In the genomic region with DNA sequence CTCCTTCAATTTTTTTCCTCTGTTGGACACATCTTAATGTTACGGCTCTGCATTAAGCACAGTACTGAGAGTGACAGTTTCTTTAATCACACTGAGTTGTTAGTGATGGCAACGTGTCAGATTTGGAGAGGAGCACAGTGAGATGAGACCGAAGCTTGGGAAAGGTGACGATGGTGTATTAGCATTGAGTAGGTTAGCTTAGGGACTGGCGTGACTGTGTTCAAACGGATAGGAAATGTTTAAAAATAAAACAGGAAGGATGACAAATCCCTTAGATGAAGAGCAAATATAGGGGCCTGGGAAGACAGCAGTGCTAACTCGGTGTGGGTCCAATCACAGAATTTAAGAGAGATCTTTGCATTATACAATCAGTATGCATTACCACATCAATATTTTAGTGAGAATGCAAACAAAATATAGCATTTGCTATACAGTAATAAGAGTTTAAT, we compare ENCODE assay signal across 28 cellular contexts.
"Had no signal": no experiment of that assay in that cellular context is flagged by ENCODE, and none has a peak within 500 bp of the region (broad histone marks: within the 10 kb centered on the region; RNA-seq: fewer than 3 reads in every experiment).

No MANE protein-coding gene starts in this region.

- H3K27me3 Mint-ChIP-seq: activated naive CD8-positive, alpha-beta T cell treated with anti-CD3 and anti-CD28 coated beads for 36 hours; effector memory CD8-positive, alpha-beta T cell had no signal

- H3K27ac Mint-ChIP-seq: activated naive CD8-positive, alpha-beta T cell treated with anti-CD3 and anti-CD28 coated beads for 36 hours; activated T-cell treated with anti-CD3 and anti-CD28 coated beads, Interleukin-2, amount 50 U/mL, for 72 hours; effector memory CD8-positive, alpha-beta T cell; nephron progenitor cell; T-helper 2 cell treated with Interferon-gamma antibody and Interleukin-4, amounts not matched to agents 5 μg/mL and 100 μg/mL, for 36 hours had no signal

- H3K4me3 Mint-ChIP-seq: activated naive CD8-positive, alpha-beta T cell treated with anti-CD3 and anti-CD28 coated beads for 36 hours; activated T-cell treated with anti-CD3 and anti-CD28 coated beads, Interleukin-2, amount 50 U/mL, for 72 hours; brain; effector memory CD8-positive, alpha-beta T cell; nephron progenitor cell; T-helper 2 cell treated with Interferon-gamma antibody and Interleukin-4, amounts not matched to agents 5 μg/mL and 100 μg/mL, for 36 hours had no signal

- H3K27ac ChIP-seq: adrenal gland, gastroesophageal sphincter, parathyroid adenoma, psoas muscle, right lobe of liver, testis, transverse colon had no signal

- H3K9me3 ChIP-seq: adrenal gland, gastroesophageal sphincter, psoas muscle, right lobe of liver, testis, transverse colon had no signal

- H3K4me1 ChIP-seq: adrenal gland, gastroesophageal sphincter, parathyroid adenoma, psoas muscle, right lobe of liver, testis, transverse colon had no signal

- H3K36me3 Mint-ChIP-seq: activated naive CD8-positive, alpha-beta T cell treated with anti-CD3 and anti-CD28 coated beads for 36 hours; brain had no signal

- ATAC-seq: activated T-cell treated with anti-CD3 and anti-CD28 coated beads, Interleukin-2, amount 50 U/mL, for 72 hours; effector memory CD8-positive, alpha-beta T cell; gastroesophageal sphincter; left lobe of liver; psoas muscle; right lobe of liver had no signal

- DNase-seq: activated CD4-positive, alpha-beta T cell treated with anti-CD3 and anti-CD28 coated beads for 4 hours; activated CD4-positive, alpha-beta T cell treated with anti-CD3 and anti-CD28 coated beads, Interleukin-2, amount 50 U/mL, for 4 hours; activated naive CD4-positive, alpha-beta T cell treated with Interleukin-2 at 50 U/mL for 16 hours; activated naive CD8-positive, alpha-beta T cell treated with anti-CD3 and anti-CD28 coated beads for 36 hours; activated T-cell treated with anti-CD3 and anti-CD28 coated beads for 4 hours; activated T-cell treated with anti-CD3 and anti-CD28 coated beads, Interleukin-2, amount 50 U/mL, for 72 hours; adrenal gland; aorta; cortex of kidney; effector memory CD8-positive, alpha-beta T cell; hypothalamus; nephron progenitor cell; occipital lobe; psoas muscle; right lobe of liver; stimulated activated CD4-positive, alpha-beta T cell treated with anti-CD3 and anti-CD28 coated beads, Interleukin-2, amount 100 ng/mL, for 48 hours; stimulated activated naive CD4-positive, alpha-beta T cell treated with Interleukin-2 at 50 U/mL for 16 hours; T-helper 1 cell; testis; transverse colon had no signal

- H3K4me1 Mint-ChIP-seq: activated naive CD8-positive, alpha-beta T cell treated with anti-CD3 and anti-CD28 coated beads for 36 hours had no signal

- H2AFZ ChIP-seq: parathyroid adenoma had no signal

- H3K36me3 ChIP-seq: adrenal gland, cardiac muscle cell, gastroesophageal sphincter, right lobe of liver, transverse colon had no signal

- H3K4me3 ChIP-seq: adrenal gland, cardiac muscle cell, gastroesophageal sphincter, psoas muscle, right lobe of liver, testis, transverse colon had no signal

- H3K9ac ChIP-seq: parathyroid adenoma had no signal

- H3K27me3 ChIP-seq: adrenal gland, cardiac muscle cell, gastroesophageal sphincter, right lobe of liver, testis, transverse colon had no signal

- H3K79me2 ChIP-seq: parathyroid adenoma had no signal

- H3K9me3 Mint-ChIP-seq: brain, nephron progenitor cell had no signal

- FAIRE-seq: endothelial cell of umbilical vein, urothelium cell line had no signal
